Comparison of ENCODE assay signal across 35 cellular contexts in genomic region chr11:113415343-113415742, GRCh38. TPM values are rescaled to one million over a fixed set of nuclear protein-coding genes. Genes with fewer than 3 reads are reported as not detected.
"Had no signal": no experiment of that assay in that cellular context is flagged by ENCODE, and none has a peak within 500 bp of the region (broad histone marks: within the 10 kb centered on the region; RNA-seq: fewer than 3 reads in every experiment).

No MANE protein-coding gene starts in this region.

- H3K9me3 ChIP-seq: MG63 had no signal

- H3K36me3 ChIP-seq: MG63 had no signal

- DNase-seq: Karpas-422, Kasumi-1, MG63, MM.1S, MV-4-11, NCI-H1048, NCI-H1092, NCI-H1092 treated with DMSO at 0.1 percent for 48 hours, NCI-H1105, NCI-H1105 treated with DMSO at 0.1 percent for 48 hours, NCI-H1417 treated with DMSO at 0.1 percent for 48 hours, NCI-H1436, NCI-H1436 treated with DMSO at 0.1 percent for 48 hours, NCI-H1694, NCI-H1694 treated with DMSO at 0.1 percent for 48 hours, NCI-H187, NCI-H187 treated with DMSO at 0.1 percent for 48 hours, NCI-H1930, NCI-H2029, NCI-H2029 treated with DMSO at 0.1 percent for 48 hours, NCI-H2081, NCI-H2081 treated with DMSO at 0.1 percent for 48 hours, NCI-H2107, NCI-H2171, NCI-H2171 treated with DMSO at 0.1 percent for 48 hours, NCI-H2227 treated with DMSO at 0.1 percent for 48 hours, NCI-H226, NCI-H446, NCI-H446 treated with DMSO at 0.1 percent for 48 hours, NCI-H510A, NCI-H510A treated with DMSO at 0.1 percent for 48 hours had no signal

- H3K27ac ChIP-seq: KMS-11 had no signal

- H3K4me2 ChIP-seq: KMS-11 had no signal

- H3K4me3 ChIP-seq: MG63 had no signal

- H3K9ac ChIP-seq: KMS-11 had no signal

- H3K27me3 ChIP-seq: MG63 had no signal

RNA-seq across cellular contexts. Expression of gene ANKK1, which starts 27.8 kb away (rescaled TPM):
- total RNA-seq: LHCN-M2, M059J had no signal

RNA-seq across cellular contexts. Expression of gene DRD2, which starts 59.9 kb away (rescaled TPM):
- total RNA-seq: NCI-H460 had no signal
